7 cellular contexts compared by ENCODE assay signal in genomic region chr22:41683052-41683451, GRCh38. TPM values are rescaled to one million over a fixed set of nuclear protein-coding genes. Genes with fewer than 3 reads are reported as not detected.
DNase-seq lines count a peak whose midpoint lies in the region; ATAC-seq and TF ChIP-seq lines count a peak whose summit lies in the region.

No MANE protein-coding gene starts in this region.

- peak overlapping the region; percentile 99 for H3K4me3 Mint-ChIP-seq in activated CD4-positive, alpha-beta memory T cell treated with anti-CD3 and anti-CD28 coated beads, Interleukin-2, amount 10 ng/mL, durations not matched to agents 7 days and 5 days
- peak overlapping the region; percentile 99 for H3K4me3 Mint-ChIP-seq in stimulated activated memory B cell treated with anti-CD40 and anti-IgM and Interleukin-4, amounts not matched to agents 10 μg/mL and 1 μg/mL and 100 μg/mL, for 72 hours

- no peak for DNase-seq in HFF-Myc (ENCODE audit: extremely low read depth, low read depth)
- no peak for DNase-seq in activated CD4-positive, alpha-beta memory T cell treated with anti-CD3 and anti-CD28 coated beads, Interleukin-2, amount 10 ng/mL, durations not matched to agents 7 days and 5 days
- no peak for DNase-seq in hepatocyte (ENCODE audit: low spot score)
- no peak for DNase-seq in cortex of kidney (lab: John Stamatoyannopoulos, UW)
- no peak for DNase-seq in COLO829 (ENCODE audit: low spot score)
- DNase-seq in activated CD4-positive, alpha-beta T cell treated with anti-CD3 and anti-CD28 coated beads, Interleukin-2, amount 50 U/mL, for 48 hours, result no peak

- peaks cover 40% of the 10 kb centered on the region for H3K36me3 Mint-ChIP-seq in activated CD4-positive, alpha-beta memory T cell treated with anti-CD3 and anti-CD28 coated beads, Interleukin-2, amount 10 ng/mL, durations not matched to agents 7 days and 5 days (ENCODE audit: low read depth)
- H3K36me3 Mint-ChIP-seq in stimulated activated memory B cell treated with anti-CD40 and anti-IgM and Interleukin-4, amounts not matched to agents 10 μg/mL and 1 μg/mL and 100 μg/mL, for 72 hours, result peaks cover 25% of the 10 kb centered on the region

- CTCF ChIA-PET in activated CD4-positive, alpha-beta memory T cell treated with anti-CD3 and anti-CD28 coated beads, Interleukin-2, amount 10 ng/mL, durations not matched to agents 7 days and 5 days (lab: Charles Lee), result interaction anchor here (0.6 to 7.2 kb wide), 2 partner anchors 16 to 174 kb away, joined by 3 to 55 read pairs; no protein-coding TSS in a partner anchor

- peaks cover 98% of the 10 kb centered on the region for H3K79me2 ChIP-seq in hepatocyte

- no peaks in the 10 kb centered on the region for H4K20me1 ChIP-seq in hepatocyte (ENCODE audit: insufficient read depth, poor library complexity, severe bottlenecking)

- no peaks in the 10 kb centered on the region for H3K36me3 ChIP-seq in hepatocyte (replicated peaks; ENCODE audit: insufficient read depth, low read depth)

- peak overlapping the region; percentile 96 for H3K27ac ChIP-seq in hepatocyte

- H3K27me3 Mint-ChIP-seq in activated CD4-positive, alpha-beta memory T cell treated with anti-CD3 and anti-CD28 coated beads, Interleukin-2, amount 10 ng/mL, durations not matched to agents 7 days and 5 days, result no peaks in the 10 kb centered on the region
- H3K27me3 Mint-ChIP-seq in stimulated activated memory B cell treated with anti-CD40 and anti-IgM and Interleukin-4, amounts not matched to agents 10 μg/mL and 1 μg/mL and 100 μg/mL, for 72 hours, result no peaks in the 10 kb centered on the region

- H3K27ac Mint-ChIP-seq in activated CD4-positive, alpha-beta memory T cell treated with anti-CD3 and anti-CD28 coated beads, Interleukin-2, amount 10 ng/mL, durations not matched to agents 7 days and 5 days, result peak overlapping the region; percentile 87
- peak overlapping the region; percentile 96 for H3K27ac Mint-ChIP-seq in stimulated activated memory B cell treated with anti-CD40 and anti-IgM and Interleukin-4, amounts not matched to agents 10 μg/mL and 1 μg/mL and 100 μg/mL, for 72 hours

- peak overlapping the region; percentile 78 for H3K4me2 ChIP-seq in hepatocyte

- no peak overlapping the region for H2AFZ ChIP-seq in hepatocyte

- peaks cover 9% of the 10 kb centered on the region for H3K4me1 ChIP-seq in hepatocyte (ENCODE audit: insufficient read depth)

- POLR2A ChIA-PET in activated CD4-positive, alpha-beta memory T cell treated with anti-CD3 and anti-CD28 coated beads, Interleukin-2, amount 10 ng/mL, durations not matched to agents 7 days and 5 days (lab: Charles Lee), result interaction anchor here (1.4 kb wide), 1 partner anchor 16 kb away, joined by 4 read pairs; no protein-coding TSS in a partner anchor

- H3K9me3 ChIP-seq in hepatocyte (ENCODE audit: low read depth), result no peaks in the 10 kb centered on the region

- H3K4me3 ChIP-seq in HFF-Myc (replicated peaks; ENCODE audit: low read depth, low read length) (peak overlapping the region; percentile 49), hepatocyte (peak overlapping the region; percentile 31)

- peaks cover 34% of the 10 kb centered on the region for H3K4me1 Mint-ChIP-seq in activated CD4-positive, alpha-beta memory T cell treated with anti-CD3 and anti-CD28 coated beads, Interleukin-2, amount 10 ng/mL, durations not matched to agents 7 days and 5 days
- H3K4me1 Mint-ChIP-seq in stimulated activated memory B cell treated with anti-CD40 and anti-IgM and Interleukin-4, amounts not matched to agents 10 μg/mL and 1 μg/mL and 100 μg/mL, for 72 hours, result peaks cover 39% of the 10 kb centered on the region

- TF ChIP-seq CTCF in HFF-Myc (IDR thresholded peaks at IDR 0.05; ENCODE audit: low read depth, low read length, missing control alignments), result no peak
- TF ChIP-seq CTCF in hepatocyte (IDR thresholded peaks at IDR 0.05; ENCODE audit: poor library complexity), result no peak

- no peak for ATAC-seq in stimulated activated memory B cell treated with anti-CD40 and anti-IgM and Interleukin-4, amounts not matched to agents 10 μg/mL and 1 μg/mL and 100 μg/mL, for 72 hours

- no peaks in the 10 kb centered on the region for H3K9me3 Mint-ChIP-seq in activated CD4-positive, alpha-beta memory T cell treated with anti-CD3 and anti-CD28 coated beads, Interleukin-2, amount 10 ng/mL, durations not matched to agents 7 days and 5 days
- H3K9me3 Mint-ChIP-seq in stimulated activated memory B cell treated with anti-CD40 and anti-IgM and Interleukin-4, amounts not matched to agents 10 μg/mL and 1 μg/mL and 100 μg/mL, for 72 hours, result no peaks in the 10 kb centered on the region

- H3K27me3 ChIP-seq in hepatocyte, result no peaks in the 10 kb centered on the region

- 94% methylated on average over 9 of the region's 9 CpGs for WGBS in hepatocyte (ENCODE audit: low lambda C conversion rate, missing lambda C conversion rate)

- no peaks in the 10 kb centered on the region for H3K9me2 ChIP-seq in hepatocyte (replicated peaks; ENCODE audit: insufficient read depth)

RNA-seq across cellular contexts. Expression of gene SNU13, which starts 5.6 kb away (rescaled TPM):
- total RNA-seq in activated CD4-positive, alpha-beta memory T cell treated with anti-CD3 and anti-CD28 coated beads, Interleukin-2, amount 10 ng/mL, durations not matched to agents 7 days and 5 days, result 100 to 1,000 TPM; 166 to 176 TPM
- total RNA-seq in hepatocyte, result 119 and 144 TPM in 2 replicates
- 240 and 245 TPM in 2 replicates for polyA plus RNA-seq in hepatocyte

RNA-seq across cellular contexts. Expression of gene MEI1, which starts 16.3 kb away (rescaled TPM):
- 10 to 100 TPM; 75.5 to 79.1 TPM for total RNA-seq in activated CD4-positive, alpha-beta memory T cell treated with anti-CD3 and anti-CD28 coated beads, Interleukin-2, amount 10 ng/mL, durations not matched to agents 7 days and 5 days
- total RNA-seq in hepatocyte, result not detected in 2 replicates
- polyA plus RNA-seq in hepatocyte, result 0.18 and 2.4 TPM in 2 replicates

Comparison
In these comparisons a context has a peak if more than half of its experiments do, and no peak if none do; other contexts are left out.
1. RNA of gene MEI1, which starts 16.3 kb away (total RNA-seq): 75.5 to 79.1 TPM in activated CD4-positive, alpha-beta memory T cell treated with anti-CD3 and anti-CD28 coated beads, Interleukin-2, amount 10 ng/mL, durations not matched to agents 7 days and 5 days; not detected in hepatocyte; every median in the first group is over 10 times any median in the second.